Comparison of ENCODE assay signal across 29 cellular contexts in genomic region chr1:199522936-199523335, GRCh38.
DNase-seq lines count a peak whose midpoint lies in the region; TF ChIP-seq lines count a peak whose summit lies in the region.
"Had no signal": no experiment of that assay in that cellular context is flagged by ENCODE, and none has a peak within 500 bp of the region (broad histone marks: within the 10 kb centered on the region; RNA-seq: fewer than 3 reads in every experiment).

No MANE protein-coding gene starts in this region.

- no peak overlapping the region for H3K4me3 ChIP-seq in AG10803 (ENCODE audit: low read length)
- H3K4me3 ChIP-seq: dorsolateral prefrontal cortex, heart right ventricle had no signal

- CTCF ChIA-PET in activated CD4-positive, alpha-beta T cell treated with anti-CD3 and anti-CD28 coated beads, Interleukin-2, amount 10 ng/mL, durations not matched to agents 7 days and 5 days (lab: Charles Lee): no interaction called here

- no peak overlapping the region for H3K27ac Mint-ChIP-seq in activated CD4-positive, alpha-beta T cell treated with anti-CD3 and anti-CD28 coated beads, Interleukin-2, amount 10 ng/mL, durations not matched to agents 7 days and 5 days
- H3K27ac Mint-ChIP-seq: activated naive CD8-positive, alpha-beta T cell treated with anti-CD3 and anti-CD28 coated beads, Interleukin-2, amount 10 ng/mL, durations not matched to agents 7 days and 5 days; CD14-positive monocyte; IgD-negative memory B cell; memory B cell; type B pancreatic cell had no signal

- H3K27me3 Mint-ChIP-seq in activated CD4-positive, alpha-beta T cell treated with anti-CD3 and anti-CD28 coated beads, Interleukin-2, amount 10 ng/mL, durations not matched to agents 7 days and 5 days: no peaks in the 10 kb centered on the region
- H3K27me3 Mint-ChIP-seq: IgD-negative memory B cell, memory B cell, type B pancreatic cell had no signal

- H3K4me3 Mint-ChIP-seq in activated CD4-positive, alpha-beta T cell treated with anti-CD3 and anti-CD28 coated beads, Interleukin-2, amount 10 ng/mL, durations not matched to agents 7 days and 5 days: no peak overlapping the region
- H3K4me3 Mint-ChIP-seq: activated naive CD8-positive, alpha-beta T cell treated with anti-CD3 and anti-CD28 coated beads, Interleukin-2, amount 10 ng/mL, durations not matched to agents 7 days and 5 days; CD14-positive monocyte; IgD-negative memory B cell; memory B cell; type B pancreatic cell had no signal

- no peaks in the 10 kb centered on the region for H3K9me3 Mint-ChIP-seq in activated CD4-positive, alpha-beta T cell treated with anti-CD3 and anti-CD28 coated beads, Interleukin-2, amount 10 ng/mL, durations not matched to agents 7 days and 5 days
- H3K9me3 Mint-ChIP-seq: activated naive CD8-positive, alpha-beta T cell treated with anti-CD3 and anti-CD28 coated beads, Interleukin-2, amount 10 ng/mL, durations not matched to agents 7 days and 5 days; IgD-negative memory B cell; memory B cell; type B pancreatic cell had no signal

- H3K36me3 Mint-ChIP-seq in activated CD4-positive, alpha-beta T cell treated with anti-CD3 and anti-CD28 coated beads, Interleukin-2, amount 10 ng/mL, durations not matched to agents 7 days and 5 days (ENCODE audit: low read depth): no peaks in the 10 kb centered on the region
- H3K36me3 Mint-ChIP-seq: activated naive CD8-positive, alpha-beta T cell treated with anti-CD3 and anti-CD28 coated beads, Interleukin-2, amount 10 ng/mL, durations not matched to agents 7 days and 5 days; CD14-positive monocyte; IgD-negative memory B cell; memory B cell; type B pancreatic cell had no signal

- H3K4me1 Mint-ChIP-seq in activated CD4-positive, alpha-beta T cell treated with anti-CD3 and anti-CD28 coated beads, Interleukin-2, amount 10 ng/mL, durations not matched to agents 7 days and 5 days: no peaks in the 10 kb centered on the region
- H3K4me1 Mint-ChIP-seq: activated naive CD8-positive, alpha-beta T cell treated with anti-CD3 and anti-CD28 coated beads, Interleukin-2, amount 10 ng/mL, durations not matched to agents 7 days and 5 days; CD14-positive monocyte; IgD-negative memory B cell; memory B cell had no signal

- TF ChIP-seq CTCF in AG10803 (conservative IDR thresholded peaks at IDR 0.05; ENCODE audit: low read length): no peak

- peak; percentile 44 for DNase-seq in AG10803 (ENCODE audit: low read depth)
- peak; percentile 74 for DNase-seq in HCEC 1CT
- DNase-seq in fibroblast of gingiva (ENCODE audit: low read depth): peak; percentile 26
- DNase-seq in middle frontal gyrus (ENCODE audit: extremely low spot score, low spot score): peak; percentile 21
- DNase-seq in activated CD4-positive, alpha-beta T cell treated with anti-CD3 and anti-CD28 coated beads, Interleukin-2, amount 10 ng/mL, durations not matched to agents 7 days and 5 days: no peak
- DNase-seq in OCI-M2 (lab: John Stamatoyannopoulos, UW; ENCODE audit: unreplicated experiment): no peak
- no peak for DNase-seq in activated CD4-positive, alpha-beta T cell treated with anti-CD3 and anti-CD28 coated beads, Interleukin-2, amount 50 U/mL, for 48 hours
- no peak for DNase-seq in NCI-H2029 (lab: John Stamatoyannopoulos, UW)
- DNase-seq: activated effector memory CD4-positive, alpha-beta T cell treated with Interleukin-2 at 50 U/mL for 16 hours; activated naive CD8-positive, alpha-beta T cell treated with anti-CD3 and anti-CD28 coated beads, Interleukin-2, amount 10 ng/mL, durations not matched to agents 7 days and 5 days; activated T-cell treated with anti-CD3 and anti-CD28 coated beads for 4 hours; Calu3; DND-41; dorsolateral prefrontal cortex; heart right ventricle; left cardiac atrium; NCI-H1105; NCI-H2081; NCI-H226; NCI-H748 treated with DMSO at 0.1 percent for 48 hours; posterior cingulate gyrus; right cardiac atrium; stimulated activated CD4-positive, alpha-beta T cell treated with anti-CD3 and anti-CD28 coated beads, Interleukin-12 subunit alpha, Interleukin-12 subunit beta, amount 100 ng/mL, for 4 hours; stimulated activated CD4-positive, alpha-beta T cell treated with anti-CD3 and anti-CD28 coated beads, Interleukin-4, amount 100 ng/mL, for 1 hour; T-helper 2 cell had no signal

- POLR2A ChIA-PET in activated CD4-positive, alpha-beta T cell treated with anti-CD3 and anti-CD28 coated beads, Interleukin-2, amount 10 ng/mL, durations not matched to agents 7 days and 5 days (lab: Charles Lee): no interaction called here

Comparison
In these comparisons a context has a peak if more than half of its experiments do, and no peak if none do; other contexts are left out.
1. DNase-seq: peak in AG10803 (single experiment), HCEC 1CT (single experiment), fibroblast of gingiva (single experiment) and middle frontal gyrus (single experiment); none in activated CD4-positive, alpha-beta T cell treated with anti-CD3 and anti-CD28 coated beads, Interleukin-2, amount 10 ng/mL, durations not matched to agents 7 days and 5 days (single experiment), OCI-M2 (single experiment), activated CD4-positive, alpha-beta T cell treated with anti-CD3 and anti-CD28 coated beads, Interleukin-2, amount 50 U/mL, for 48 hours (0 of 2) and NCI-H2029 (single experiment).